27 cellular contexts compared by ENCODE assay signal in genomic region chr17:3038941-3039340, GRCh38. TPM values are rescaled to one million over a fixed set of nuclear protein-coding genes. Genes with fewer than 3 reads are reported as not detected.
DNase-seq lines count a peak whose midpoint lies in the region; ATAC-seq and TF ChIP-seq lines count a peak whose summit lies in the region.
"Had no signal": no experiment of that assay in that cellular context is flagged by ENCODE, and none has a peak within 500 bp of the region (broad histone marks: within the 10 kb centered on the region; RNA-seq: fewer than 3 reads in every experiment).

No MANE protein-coding gene starts in this region.

- no peak for TF ChIP-seq POLR2A in testis (IDR thresholded peaks at IDR 0.05)

- H3K79me2 ChIP-seq in DND-41 (ENCODE audit: insufficient read depth, low read length): no peaks in the 10 kb centered on the region

- H3K4me3 ChIP-seq in BE2C (ENCODE audit: low read depth, low read length) (no peak overlapping the region), DND-41 (ENCODE audit: low read depth in 1 of 2, low read length in 2 of 2) (no peak overlapping the region), testis (no peak overlapping the region)
- H3K4me3 ChIP-seq: heart right ventricle, ovary, sigmoid colon, SK-N-MC had no signal

- peaks cover 17% of the 10 kb centered on the region for H3K4me1 Mint-ChIP-seq in T-helper 17 cell
- H3K4me1 Mint-ChIP-seq: activated T-helper 17 cell treated with anti-CD3 and anti-CD28 coated beads, Interleukin-2, amount 50 U/mL, for 72 hours had no signal

- no peak for DNase-seq in BE2C
- DNase-seq in DND-41: no peak
- no peak for DNase-seq in T-helper 17 cell
- peak; percentile 82 for DNase-seq in kidney glomerular epithelial cell (lab: John Stamatoyannopoulos, UW)
- DNase-seq in H4 (ENCODE audit: low spot score): no peak
- DNase-seq in testis: no peak
- no peak for DNase-seq in GDM1 (lab: John Stamatoyannopoulos, UW)
- DNase-seq: CD4-positive, alpha-beta memory T cell; cortex of kidney; DMS79; heart right ventricle; KG1; mammary epithelial cell; NCI-H187 treated with DMSO at 0.1 percent for 48 hours; NCI-H510A; NK-92 treated with Interleukin-12 subunit alpha and Interleukin-12 subunit beta, amount 100 ng/mL, for 24 hours; ovary; sigmoid colon had no signal

- 61 to 67% methylated on average over 5 of the region's 5 CpGs for WGBS in testis, 2 donors

- no peak overlapping the region for H3K4me2 ChIP-seq in DND-41 (ENCODE audit: insufficient read depth, low read length)

- H3K27me3 ChIP-seq in BE2C: no peaks in the 10 kb centered on the region
- peaks cover 2% of the 10 kb centered on the region for H3K27me3 ChIP-seq in DND-41 (ENCODE audit: insufficient read depth, low read length, poor library complexity)
- H3K27me3 ChIP-seq in testis: no peaks in the 10 kb centered on the region
- H3K27me3 ChIP-seq: ovary had no signal

- 0 out of 2 replicates have a peak overlapping the region, but pooled peaks have one; percentile 26 for H2AFZ ChIP-seq in DND-41 (ENCODE audit: low read depth, low read length)

- H3K9me3 ChIP-seq in BE2C (no peaks in the 10 kb centered on the region), DND-41 (ENCODE audit: insufficient read depth, low read length, severe bottlenecking) (peaks cover 2% of the 10 kb centered on the region), T-helper 17 cell (ENCODE audit: control insufficient read depth, low read length, poor library complexity, severe bottlenecking) (no peaks in the 10 kb centered on the region), testis (no peaks in the 10 kb centered on the region)

- no peaks in the 10 kb centered on the region for H3K4me1 ChIP-seq in BE2C
- H3K4me1 ChIP-seq in DND-41 (ENCODE audit: insufficient read depth, low read length): no peaks in the 10 kb centered on the region
- no peaks in the 10 kb centered on the region for H3K4me1 ChIP-seq in testis
- H3K4me1 ChIP-seq: sigmoid colon had no signal

- H3K27me3 Mint-ChIP-seq in T-helper 17 cell: no peaks in the 10 kb centered on the region
- H3K27me3 Mint-ChIP-seq: activated T-helper 17 cell treated with anti-CD3 and anti-CD28 coated beads, Interleukin-2, amount 50 U/mL, for 72 hours had no signal

- no peaks in the 10 kb centered on the region for H4K20me1 ChIP-seq in DND-41 (ENCODE audit: insufficient read depth, low read length)

- H3K27ac ChIP-seq in DND-41 (ENCODE audit: low read length) (no peak overlapping the region), testis (no peak overlapping the region)
- H3K27ac ChIP-seq: heart right ventricle, ovary, sigmoid colon, SK-N-MC had no signal

- peak overlapping the region; percentile 34 for H3K27ac Mint-ChIP-seq in T-helper 17 cell
- H3K27ac Mint-ChIP-seq: activated T-helper 17 cell treated with anti-CD3 and anti-CD28 coated beads, Interleukin-2, amount 50 U/mL, for 72 hours; brain; stimulated activated memory B cell treated with anti-CD40 and anti-IgM and Interleukin-4, amounts not matched to agents 10 μg/mL and 1 μg/mL and 100 μg/mL, for 72 hours had no signal

- intact Hi-C loops in testis (cut with DNase I; ENCODE audit: low total_unique reads): no loop called here

- TF ChIP-seq CTCF in BE2C (IDR thresholded peaks at IDR 0.05; ENCODE audit: low read depth, low read length): peak; percentile 13; the same call in 1 of the 2 replicates
- TF ChIP-seq CTCF in DND-41 (IDR thresholded peaks at IDR 0.05; ENCODE audit: borderline replicate concordance, extremely low read depth, low read length, poor library complexity, severe bottlenecking): no peak
- no peak for TF ChIP-seq CTCF in testis (IDR thresholded peaks at IDR 0.05)

- H3K9ac ChIP-seq in DND-41 (ENCODE audit: low read depth, low read length): no peak overlapping the region

- no peaks in the 10 kb centered on the region for H3K36me3 Mint-ChIP-seq in T-helper 17 cell (ENCODE audit: low read depth)
- H3K36me3 Mint-ChIP-seq: brain; stimulated activated memory B cell treated with anti-CD40 and anti-IgM and Interleukin-4, amounts not matched to agents 10 μg/mL and 1 μg/mL and 100 μg/mL, for 72 hours had no signal

- no peak overlapping the region for H3K4me3 Mint-ChIP-seq in T-helper 17 cell
- H3K4me3 Mint-ChIP-seq: activated T-helper 17 cell treated with anti-CD3 and anti-CD28 coated beads, Interleukin-2, amount 50 U/mL, for 72 hours; brain; stimulated activated memory B cell treated with anti-CD40 and anti-IgM and Interleukin-4, amounts not matched to agents 10 μg/mL and 1 μg/mL and 100 μg/mL, for 72 hours had no signal

- H3K36me3 ChIP-seq in BE2C (no peaks in the 10 kb centered on the region), DND-41 (ENCODE audit: insufficient read depth, low read length) (no peaks in the 10 kb centered on the region), testis (ENCODE audit: low read depth, missing control alignments) (no peaks in the 10 kb centered on the region)
- H3K36me3 ChIP-seq: heart right ventricle, ovary, sigmoid colon had no signal

- ATAC-seq in DND-41 (ENCODE audit: insufficient read depth, low read depth): no peak
- no peak for ATAC-seq in T-helper 17 cell
- ATAC-seq in HG02610 (IDR thresholded peaks at IDR 0.05; ENCODE audit: unreplicated experiment): no peak
- ATAC-seq: activated CD4-positive, CD25-positive, alpha-beta regulatory T cell treated with anti-CD3 and anti-CD28 coated beads, Interleukin-2, amount 50 U/mL, for 24 hours; heart right ventricle; stimulated activated memory B cell treated with anti-CD40 and anti-IgM and Interleukin-4, amounts not matched to agents 10 μg/mL and 1 μg/mL and 100 μg/mL, for 72 hours had no signal

RNA-seq across cellular contexts. Expression of gene OR1D5, which starts 24.5 kb away (rescaled TPM):
- not detected for polyA plus RNA-seq in BE2C (2012; ENCODE audit: insufficient read depth, insufficient read length, low read depth)
- total RNA-seq in T-helper 17 cell (not detected), testis (not detected)
- not detected in 2 replicates for total RNA-seq in H4 (2014; rRNA removed; shearing (Covaris generic))
- polyA plus RNA-seq in testis (ENCODE audit: insufficient read depth, low read depth, low replicate concordance): not detected
- total RNA-seq: activated T-helper 17 cell treated with anti-CD3 and anti-CD28 coated beads, Interleukin-2, amount 50 U/mL, for 72 hours; CD4-positive, alpha-beta memory T cell; heart right ventricle; mammary epithelial cell; myocyte; ovary; sigmoid colon had no signal
- polyA plus RNA-seq: AG04450; CD4-positive, alpha-beta memory T cell; heart right ventricle; mammary epithelial cell; ovary; sigmoid colon; thymus had no signal
